In the genomic region with DNA sequence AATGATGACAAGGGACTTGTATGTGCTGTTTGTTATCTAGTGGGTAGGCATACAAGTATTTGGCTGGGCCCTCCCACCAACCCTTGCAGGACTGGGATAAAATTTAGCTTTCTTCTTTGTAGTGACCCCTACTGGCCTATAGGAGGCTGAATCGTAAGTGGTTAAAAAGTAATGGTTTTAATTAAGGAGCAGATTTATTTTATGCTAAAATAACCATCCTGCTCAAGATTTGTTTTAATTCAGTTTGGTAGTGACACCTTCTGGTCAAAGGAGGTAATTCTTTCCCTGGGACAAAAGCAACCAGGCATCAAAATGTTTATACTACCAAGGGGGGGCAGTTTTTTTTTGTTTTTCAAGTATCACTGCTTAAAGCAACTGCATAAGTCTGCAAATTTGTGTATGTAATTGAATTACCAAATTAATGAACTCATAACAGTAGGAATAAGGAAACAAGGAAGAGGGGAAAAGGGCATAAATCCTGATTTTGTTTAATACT, we compare ENCODE assay signal across 8 cellular contexts.
DNase-seq lines count a peak whose midpoint lies in the region; ATAC-seq and TF ChIP-seq lines count a peak whose summit lies in the region.

No MANE protein-coding gene starts in this region.

- no peak overlapping the region for H3K27ac ChIP-seq in foreskin keratinocyte

- intact Hi-C loops in Calu3 (cut with micrococcal nuclease; ENCODE audit: unreplicated experiment): loop anchor here (1.0 to 5.0 kb wide), 4 partner anchors 137 to 630 kb away; no protein-coding TSS in a partner anchor

- ATAC-seq in GM19035 (IDR thresholded peaks at IDR 0.05; ENCODE audit: unreplicated experiment) (peak; percentile 66), T-cell (replicated peaks in 1 of 4) (peak; percentile 46 to 62 (median 50)), foreskin keratinocyte (peak; percentile 77)

- CTCF ChIA-PET in Calu3 (lab: Charles Lee) (interaction anchor here (0.5 to 2.2 kb wide), 8 partner anchors 10 to 914 kb away, joined by 3 to 11 read pairs (median 3); partner anchors contain the start of gene NGLY1), T-cell (lab: Charles Lee) (interaction anchor here (0.6 to 2.3 kb wide), 8 partner anchors 10 to 1705 kb away, joined by 3 to 10 read pairs (median 4); partner anchors contain the start of gene NGLY1 (in 1 of the 2))

- POLR2A ChIA-PET in T-cell (lab: Charles Lee): interaction anchor here in 1 of 2 donors (0.5 kb wide), 1 partner anchor 179 kb away, joined by 3 read pairs; no protein-coding TSS in a partner anchor

- TSS peak; percentile 3 for BruUV-seq in Calu3 (replicated peaks; lab: Mats Ljungman, UMichigan)

- TF ChIP-seq CTCF in Calu3 (IDR thresholded peaks at IDR 0.05; ENCODE audit: unreplicated experiment) (peak; percentile 67), foreskin keratinocyte (conservative IDR thresholded peaks at IDR 0.05) (peak; percentile 87)

- no peaks in the 10 kb centered on the region for H3K9me3 Mint-ChIP-seq in Calu3 (ENCODE audit: low read depth, unreplicated experiment)
- H3K9me3 Mint-ChIP-seq in T-cell: no peaks in the 10 kb centered on the region

- H3K4me1 Mint-ChIP-seq in Calu3 (ENCODE audit: low read depth, unreplicated experiment) (peaks cover 18% of the 10 kb centered on the region), T-cell (peaks cover 2 to 6% (median 6%) of the 10 kb centered on the region in 3 donors)

- H3K27me3 Mint-ChIP-seq in Calu3 (ENCODE audit: unreplicated experiment) (no peaks in the 10 kb centered on the region), T-cell (no peaks in the 10 kb centered on the region)

- no peak overlapping the region for H3K4me3 Mint-ChIP-seq in Calu3 (ENCODE audit: low read depth, unreplicated experiment)
- no peak overlapping the region for H3K4me3 Mint-ChIP-seq in T-cell

- peak; percentile 35 for DNase-seq in Calu3
- peak; percentile 73 for DNase-seq in HT1080 (ENCODE audit: low read depth)
- peak in 1 of 34 experiments; percentile 24 for DNase-seq in T-cell
- peak in 1 of 2 donors; percentile 59 for DNase-seq in foreskin keratinocyte
- peak; percentile 71 for DNase-seq in pons (ENCODE audit: low spot score)
- no peak for DNase-seq in 8988T
- no peak for DNase-seq in T1000 (lab: John Stamatoyannopoulos, UW)

- no peaks in the 10 kb centered on the region for H3K4me1 ChIP-seq in foreskin keratinocyte

- no peaks in the 10 kb centered on the region for H3K27me3 ChIP-seq in foreskin keratinocyte

- H3K36me3 Mint-ChIP-seq in Calu3 (ENCODE audit: insufficient read depth, unreplicated experiment) (peaks cover 42% of the 10 kb centered on the region), T-cell (peaks cover 18% of the 10 kb centered on the region)

- H3K27ac Mint-ChIP-seq in Calu3 (ENCODE audit: unreplicated experiment) (peak overlapping the region; percentile 15), T-cell (peak overlapping the region; percentile 8 to 25)

Comparison
In these comparisons a context has a peak if more than half of its experiments do, and no peak if none do; other contexts are left out.
1. DNase-seq: peak in Calu3 (single experiment), HT1080 (single experiment) and pons (single experiment); none in 8988T (single experiment) and T1000 (single experiment).
2. Peak in every context shown above with its lines, with median percentiles within 50 percentile points of each other: ATAC-seq.